ENCODE assay signal across 19 cellular contexts in genomic region chr7:50213622-50214017, GRCh38.
DNase-seq lines count a peak whose midpoint lies in the region; ATAC-seq and TF ChIP-seq lines count a peak whose summit lies in the region.
"Had no signal": no experiment of that assay in that cellular context is flagged by ENCODE, and none has a peak within 500 bp of the region (broad histone marks: within the 10 kb centered on the region; RNA-seq: fewer than 3 reads in every experiment).

No MANE protein-coding gene starts in this region.

- H3K9ac ChIP-seq in OCI-LY3 (ENCODE audit: low read length): peak overlapping the region; percentile 65

- H3K4me1 ChIP-seq in OCI-LY3 (ENCODE audit: low read length) (peaks cover 61% of the 10 kb centered on the region), aorta (ENCODE audit: control insufficient read depth in 1 of 2, insufficient read depth in 2 of 2, low read length in 2 of 2) (no peaks in the 10 kb centered on the region)
- H3K4me1 ChIP-seq in effector memory CD4-positive, alpha-beta T cell (ENCODE audit: control insufficient read depth, insufficient read depth, low read length, poor library complexity, severe bottlenecking): peaks cover 45% of the 10 kb centered on the region

- H3K27ac ChIP-seq in OCI-LY3 (ENCODE audit: low read length): peak overlapping the region; percentile 87
- no peak overlapping the region for H3K27ac ChIP-seq in effector memory CD4-positive, alpha-beta T cell (ENCODE audit: insufficient read depth, low read length, poor library complexity, severe bottlenecking)
- no peak overlapping the region for H3K27ac ChIP-seq in aorta (ENCODE audit: low read depth in 1 of 2, low read length in 2 of 2)
- H3K27ac ChIP-seq: SK-N-MC had no signal

- 0 out of 2 replicates have a peak, but pooled peaks cover 7% of the 10 kb centered on the region for H3K79me2 ChIP-seq in OCI-LY3 (ENCODE audit: low read length)

- H3K27me3 ChIP-seq in OCI-LY3 (ENCODE audit: low read depth, low read length) (no peaks in the 10 kb centered on the region), aorta (ENCODE audit: control insufficient read depth in 1 of 2, insufficient read depth in 2 of 2, low read length in 1 of 2) (no peaks in the 10 kb centered on the region)
- H3K27me3 ChIP-seq in effector memory CD4-positive, alpha-beta T cell (replicated peaks; ENCODE audit: control insufficient read depth, insufficient read depth, low read length, poor library complexity, severe bottlenecking): no peaks in the 10 kb centered on the region

- H4K20me1 ChIP-seq in OCI-LY3 (ENCODE audit: insufficient read depth, low read length): no peaks in the 10 kb centered on the region

- no peak for TF ChIP-seq CTCF in OCI-LY3 (IDR thresholded peaks at IDR 0.05; ENCODE audit: low read depth, low read length)

- intact Hi-C loops in aorta (cut with DNase I): no loop called here

- H3K27me3 Mint-ChIP-seq in stimulated activated naive CD8-positive, alpha-beta T cell treated with anti-CD3 and anti-CD28 coated beads, Interleukin-15, Interleukin-2, amounts not matched to agents 100 ng/mL and 50 ng/mL, for 24 hours: no peaks in the 10 kb centered on the region
- no peaks in the 10 kb centered on the region for H3K27me3 Mint-ChIP-seq in effector memory CD8-positive, alpha-beta T cell
- H3K27me3 Mint-ChIP-seq: IgD-negative memory B cell had no signal

- peaks cover 78% of the 10 kb centered on the region for H3K4me1 Mint-ChIP-seq in stimulated activated naive CD8-positive, alpha-beta T cell treated with anti-CD3 and anti-CD28 coated beads, Interleukin-15, Interleukin-2, amounts not matched to agents 100 ng/mL and 50 ng/mL, for 24 hours (ENCODE audit: low read depth)
- H3K4me1 Mint-ChIP-seq in effector memory CD8-positive, alpha-beta T cell (ENCODE audit: low read depth in 2 of 2): peaks cover 44 to 45% of the 10 kb centered on the region in 2 donors

- peak overlapping the region; percentile 65 for H3K27ac Mint-ChIP-seq in stimulated activated naive CD8-positive, alpha-beta T cell treated with anti-CD3 and anti-CD28 coated beads, Interleukin-15, Interleukin-2, amounts not matched to agents 100 ng/mL and 50 ng/mL, for 24 hours
- peak overlapping the region; percentile 30 to 59 for H3K27ac Mint-ChIP-seq in effector memory CD8-positive, alpha-beta T cell
- H3K27ac Mint-ChIP-seq: HFFc6 had no signal

- no peaks in the 10 kb centered on the region for H3K36me3 Mint-ChIP-seq in stimulated activated naive CD8-positive, alpha-beta T cell treated with anti-CD3 and anti-CD28 coated beads, Interleukin-15, Interleukin-2, amounts not matched to agents 100 ng/mL and 50 ng/mL, for 24 hours (ENCODE audit: low read depth)
- H3K36me3 Mint-ChIP-seq in effector memory CD8-positive, alpha-beta T cell (ENCODE audit: insufficient read depth): peaks cover 2% of the 10 kb centered on the region

- no peak for DNase-seq in stimulated activated naive CD8-positive, alpha-beta T cell treated with anti-CD3 and anti-CD28 coated beads, Interleukin-15, Interleukin-2, amounts not matched to agents 100 U/mL and 50 U/mL, for 24 hours
- no peak for DNase-seq in effector memory CD8-positive, alpha-beta T cell
- DNase-seq in effector memory CD4-positive, alpha-beta T cell: no peak
- DNase-seq in aorta: no peak
- no peak for DNase-seq in NCI-H2107 (lab: John Stamatoyannopoulos, UW)
- DNase-seq: effector CD8-positive, alpha-beta T cell; HFFc6; kidney; mesenchymal stem cell; NCI-H1048; NCI-H69; nucleus accumbens; right cardiac atrium; substantia nigra had no signal

- H3K9me3 Mint-ChIP-seq in stimulated activated naive CD8-positive, alpha-beta T cell treated with anti-CD3 and anti-CD28 coated beads, Interleukin-15, Interleukin-2, amounts not matched to agents 100 ng/mL and 50 ng/mL, for 24 hours: no peaks in the 10 kb centered on the region
- H3K9me3 Mint-ChIP-seq in effector memory CD8-positive, alpha-beta T cell: no peaks in the 10 kb centered on the region
- H3K9me3 Mint-ChIP-seq: IgD-negative memory B cell had no signal

- no peak overlapping the region for H3K4me3 ChIP-seq in OCI-LY3 (ENCODE audit: low read length)
- no peak overlapping the region for H3K4me3 ChIP-seq in effector memory CD4-positive, alpha-beta T cell (ENCODE audit: insufficient read depth, low read depth, low read length, poor library complexity, severe bottlenecking)
- H3K4me3 ChIP-seq in aorta (ENCODE audit: low read length in 2 of 2): no peak overlapping the region
- H3K4me3 ChIP-seq: SK-N-MC had no signal

- WGBS in aorta, 2 donors: 68 to 79% methylated on average over 4 of the region's 4 CpGs

- H3K4me3 Mint-ChIP-seq in stimulated activated naive CD8-positive, alpha-beta T cell treated with anti-CD3 and anti-CD28 coated beads, Interleukin-15, Interleukin-2, amounts not matched to agents 100 ng/mL and 50 ng/mL, for 24 hours: no peak overlapping the region
- H3K4me3 Mint-ChIP-seq in effector memory CD8-positive, alpha-beta T cell: peak overlapping the region in 1 of 2 donors; percentile 42
- H3K4me3 Mint-ChIP-seq: HFFc6 had no signal

- H3K36me3 ChIP-seq in OCI-LY3 (replicated peaks; ENCODE audit: low read depth, low read length): no peaks in the 10 kb centered on the region
- H3K36me3 ChIP-seq in effector memory CD4-positive, alpha-beta T cell (ENCODE audit: control insufficient read depth, insufficient read depth, low read length): no peaks in the 10 kb centered on the region
- H3K36me3 ChIP-seq in aorta (ENCODE audit: control insufficient read depth in 1 of 2, insufficient read depth in 2 of 2, low read length in 1 of 2): no peaks in the 10 kb centered on the region

- no peaks in the 10 kb centered on the region for H3K9me3 ChIP-seq in OCI-LY3 (ENCODE audit: insufficient read depth, low read length)
- H3K9me3 ChIP-seq in effector memory CD4-positive, alpha-beta T cell (ENCODE audit: control insufficient read depth, low read length): no peaks in the 10 kb centered on the region
- H3K9me3 ChIP-seq in aorta (ENCODE audit: control insufficient read depth, low read length): no peaks in the 10 kb centered on the region

- peak overlapping the region; percentile 76 for H3K4me2 ChIP-seq in OCI-LY3 (ENCODE audit: low read length)

- no peak overlapping the region for H2AFZ ChIP-seq in OCI-LY3 (ENCODE audit: low read depth, low read length)

- ATAC-seq in stimulated activated naive CD8-positive, alpha-beta T cell treated with anti-CD3 and anti-CD28 coated beads, Interleukin-15, Interleukin-2, amounts not matched to agents 100 U/mL and 50 U/mL, for 24 hours: no peak
- no peak for ATAC-seq in effector memory CD8-positive, alpha-beta T cell (replicated peaks)
- no peak for ATAC-seq in aorta (ENCODE audit: low FRiP score)
- ATAC-seq in GM19023 (IDR thresholded peaks at IDR 0.05; ENCODE audit: unreplicated experiment): no peak
